In the genomic region with DNA sequence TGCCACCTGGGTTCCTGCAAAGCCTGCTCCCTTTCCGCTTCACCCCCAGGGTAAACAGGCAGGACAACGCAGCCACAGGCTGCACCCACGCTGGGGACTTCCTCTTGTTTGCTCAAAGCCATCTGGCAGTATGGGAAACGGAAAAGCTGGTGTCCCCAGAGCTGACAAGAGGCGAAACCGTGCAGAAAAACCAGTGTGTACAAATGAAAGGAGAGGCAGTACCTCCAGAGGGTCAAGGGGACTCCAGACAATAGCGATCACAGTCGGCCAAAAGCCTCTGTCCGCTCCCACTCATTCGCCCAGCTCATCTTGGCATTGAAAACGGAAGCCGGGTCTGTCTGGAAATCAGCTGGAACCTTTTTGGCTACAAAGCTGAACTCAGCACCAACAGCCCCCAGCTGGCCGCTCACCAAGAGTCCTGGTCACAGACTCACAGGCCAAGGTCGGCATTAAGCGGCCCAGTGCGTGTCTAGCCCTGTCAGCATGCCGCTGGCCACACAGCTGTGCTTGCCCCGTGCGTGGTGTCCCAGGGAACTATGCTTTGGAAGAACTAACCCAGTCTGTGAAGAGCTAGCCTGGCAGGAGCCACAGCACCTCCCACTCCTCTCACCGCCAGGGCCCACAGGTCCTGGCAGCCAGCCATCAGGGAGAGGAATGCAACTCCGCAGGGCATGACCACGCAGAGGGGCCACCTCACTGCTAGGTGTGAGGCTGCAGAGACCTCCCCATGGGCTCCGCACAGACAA, we compare ENCODE assay signal across 8 cellular contexts. TPM values are rescaled to one million over a fixed set of nuclear protein-coding genes. Genes with fewer than 3 reads are reported as not detected.
A peak's percentile ranks its signal among the peaks of the same experiment; 100 is the strongest.
DNase-seq lines count a peak whose midpoint lies in the region; ATAC-seq and TF ChIP-seq lines count a peak whose summit lies in the region.

No MANE protein-coding gene starts in this region.

- H3K79me2 ChIP-seq in ACC112 (ENCODE audit: control insufficient read depth, insufficient read depth, low read length, unreplicated experiment) (peaks cover 86% of the 10 kb centered on the region), SU-DHL-6 (ENCODE audit: insufficient read depth, low read length) (peaks cover 93% of the 10 kb centered on the region)

- H3K36me3 ChIP-seq in ACC112 (ENCODE audit: insufficient read depth, low read length): peaks cover 10% of the 10 kb centered on the region; the same call in 1 of the 2 replicates
- H3K36me3 ChIP-seq in HUES48 (ENCODE audit: control insufficient read depth, insufficient read depth, low read length): no peaks in the 10 kb centered on the region
- H3K36me3 ChIP-seq in SU-DHL-6 (ENCODE audit: low read length): no peaks in the 10 kb centered on the region
- no peaks in the 10 kb centered on the region for H3K36me3 ChIP-seq in rectal smooth muscle tissue (ENCODE audit: control insufficient read depth, insufficient read depth, low read length)

- H3K9ac ChIP-seq in HUES48 (ENCODE audit: low read depth, low read length): no peak overlapping the region
- peak overlapping the region; percentile 26 for H3K9ac ChIP-seq in SU-DHL-6 (ENCODE audit: low read length)
- H3K9ac ChIP-seq in rectal smooth muscle tissue (ENCODE audit: low read length): no peak overlapping the region

- H3K9me2 ChIP-seq in SU-DHL-6 (replicated peaks; ENCODE audit: insufficient read depth, low read length): no peaks in the 10 kb centered on the region

- peaks cover 3 to 74% (median 11%) of the 10 kb centered on the region in 4 donors for H3K4me1 Mint-ChIP-seq in naive thymus-derived CD8-positive, alpha-beta T cell

- no peak overlapping the region for H3K27ac Mint-ChIP-seq in naive thymus-derived CD8-positive, alpha-beta T cell

- peaks cover 18% of the 10 kb centered on the region for H3F3A ChIP-seq in SU-DHL-6 (ENCODE audit: insufficient read depth)

- peaks cover 0 to 2% (median 0%) of the 10 kb centered on the region in 9 donors for H3K9me3 Mint-ChIP-seq in naive thymus-derived CD8-positive, alpha-beta T cell

- H3K4me3 ChIP-seq in ACC112 (ENCODE audit: low read depth, low read length) (peak overlapping the region; percentile 41), HUES48 (ENCODE audit: low read depth, low read length) (no peak overlapping the region), SU-DHL-6 (ENCODE audit: insufficient read depth, low read length, poor library complexity, severe bottlenecking) (peak overlapping the region; percentile 16), rectal smooth muscle tissue (ENCODE audit: low read length) (peak overlapping the region; percentile 45)

- no peaks in the 10 kb centered on the region for H3K9me3 ChIP-seq in HUES48 (ENCODE audit: control insufficient read depth, insufficient read depth, low read length)
- H3K9me3 ChIP-seq in SU-DHL-6 (ENCODE audit: insufficient read depth, low read length): no peaks in the 10 kb centered on the region

- intact Hi-C loops in Right ventricle myocardium inferior (cut with DNase I): loop anchor here (5.0 to 10.0 kb wide), 2 partner anchors 129 to 243 kb away; no protein-coding TSS in a partner anchor

- H4K20me1 ChIP-seq in SU-DHL-6 (ENCODE audit: low read depth, low read length): no peaks in the 10 kb centered on the region

- no peak for TF ChIP-seq CTCF in SU-DHL-6 (IDR thresholded peaks at IDR 0.05; ENCODE audit: insufficient read depth, low read length, poor library complexity, severe bottlenecking)

- ATAC-seq in Right ventricle myocardium inferior: peak; percentile 73
- no peak for ATAC-seq in naive thymus-derived CD8-positive, alpha-beta T cell
- ATAC-seq in GM21619 (IDR thresholded peaks at IDR 0.05; ENCODE audit: unreplicated experiment): no peak

- peak; percentile 92 for DNase-seq in Right ventricle myocardium inferior (ENCODE audit: missing footprints)
- no peak for DNase-seq in naive thymus-derived CD8-positive, alpha-beta T cell
- no peak for DNase-seq in stimulated activated CD4-positive, alpha-beta T cell treated with anti-CD3 and anti-CD28 coated beads, Interleukin-2, amount 100 ng/mL, for 24 hours

- H3K27me3 ChIP-seq in ACC112 (ENCODE audit: insufficient read depth, low read length) (no peaks in the 10 kb centered on the region), HUES48 (ENCODE audit: control insufficient read depth, insufficient read depth, low read length) (no peaks in the 10 kb centered on the region), SU-DHL-6 (ENCODE audit: low read length) (no peaks in the 10 kb centered on the region), rectal smooth muscle tissue (ENCODE audit: control insufficient read depth, insufficient read depth, low read length) (no peaks in the 10 kb centered on the region)

- no peak overlapping the region for H2AFZ ChIP-seq in ACC112 (ENCODE audit: low read length, unreplicated experiment)
- no peak overlapping the region for H2AFZ ChIP-seq in SU-DHL-6 (ENCODE audit: low read depth, low read length, severe bottlenecking)

- peaks cover 61% of the 10 kb centered on the region for H3K4me1 ChIP-seq in ACC112 (ENCODE audit: control insufficient read depth, insufficient read depth, low read length, unreplicated experiment)
- peaks cover 19% of the 10 kb centered on the region for H3K4me1 ChIP-seq in HUES48 (ENCODE audit: control insufficient read depth, insufficient read depth, low read length)
- peaks cover 35% of the 10 kb centered on the region for H3K4me1 ChIP-seq in rectal smooth muscle tissue (ENCODE audit: control insufficient read depth, insufficient read depth, low read length)

- H3K27me3 Mint-ChIP-seq in naive thymus-derived CD8-positive, alpha-beta T cell: peaks cover 0 to 23% (median 2%) of the 10 kb centered on the region in 5 donors

- H3K4me3 Mint-ChIP-seq in naive thymus-derived CD8-positive, alpha-beta T cell: peak overlapping the region in 1 of 10 donors; percentile 71

- no peaks in the 10 kb centered on the region for H3K36me3 Mint-ChIP-seq in naive thymus-derived CD8-positive, alpha-beta T cell

- H3K4me2 ChIP-seq in SU-DHL-6 (ENCODE audit: low read depth, low read length, poor library complexity, severe bottlenecking): peak overlapping the region; percentile 50

- POLR2A ChIA-PET in naive thymus-derived CD8-positive, alpha-beta T cell (lab: Charles Lee): no interaction called here

- H3K27ac ChIP-seq in ACC112 (ENCODE audit: low read depth, low read length) (peak overlapping the region; percentile 91), HUES48 (ENCODE audit: low read depth, low read length) (peak overlapping the region; percentile 10), SU-DHL-6 (ENCODE audit: low read depth, low read length) (peak overlapping the region; percentile 66), rectal smooth muscle tissue (ENCODE audit: low read depth, low read length) (peak overlapping the region; percentile 57)

RNA-seq across cellular contexts. Expression of gene TNS3, which starts 10.4 kb away (rescaled TPM):
- total RNA-seq in Right ventricle myocardium inferior: 44.8 TPM
- 1 to 10 TPM; 1.2 to 1.6 TPM for total RNA-seq in naive thymus-derived CD8-positive, alpha-beta T cell
- not detected for polyA plus RNA-seq in naive thymus-derived CD8-positive, alpha-beta T cell

Comparison
In these comparisons a context has a peak if more than half of its experiments do, and no peak if none do; other contexts are left out.
1. H3K27ac ChIP-seq: peak in every context shown above with its lines; median percentile 91 in ACC112; 66 in SU-DHL-6; 57 in rectal smooth muscle tissue; 10 in HUES48.
2. RNA of gene TNS3, which starts 10.4 kb away (total RNA-seq): 44.8 TPM in Right ventricle myocardium inferior (single experiment); 1.2 to 1.6 TPM in naive thymus-derived CD8-positive, alpha-beta T cell; every median in the first group is over 10 times any median in the second.